ENCODE assay signal across 9 cellular contexts in the genomic region with DNA sequence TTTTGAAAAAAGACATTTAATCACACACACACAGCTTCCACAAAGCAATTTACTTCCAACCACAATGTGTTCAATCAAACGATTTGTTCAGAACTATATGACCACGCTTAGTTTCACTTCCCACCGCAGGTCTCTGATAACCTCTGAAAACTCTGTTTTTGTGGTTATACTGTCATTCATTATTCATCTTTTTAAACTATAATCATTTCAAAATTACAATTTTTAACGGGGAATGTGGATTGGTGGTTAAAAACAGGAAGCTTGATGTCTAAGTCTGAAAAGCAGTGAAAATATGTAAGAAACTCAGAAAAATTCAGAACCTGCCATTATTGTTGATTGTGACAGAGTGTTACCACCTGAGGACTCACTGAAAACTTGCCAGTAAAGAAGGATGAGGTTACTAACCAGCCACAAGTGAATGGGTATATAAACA. TPM values are rescaled to one million over a fixed set of nuclear protein-coding genes. Genes with fewer than 3 reads are reported as not detected.
DNase-seq lines count a peak whose midpoint lies in the region; ATAC-seq, FAIRE-seq and TF ChIP-seq lines count a peak whose summit lies in the region.
"Had no signal": no experiment of that assay in that cellular context is flagged by ENCODE, and none has a peak within 500 bp of the region (broad histone marks: within the 10 kb centered on the region; RNA-seq: fewer than 3 reads in every experiment).

No MANE protein-coding gene starts in this region.

- H2AFZ ChIP-seq in GM23248 = no peak overlapping the region

- no peaks in the 10 kb centered on the region for H3K9me3 ChIP-seq in upper lobe of left lung
- H3K9me3 ChIP-seq in GM23248 (ENCODE audit: low read depth) = no peaks in the 10 kb centered on the region

- H3K27ac ChIP-seq in upper lobe of left lung = no peak overlapping the region
- no peak overlapping the region for H3K27ac ChIP-seq in GM23248

- no peaks in the 10 kb centered on the region for H3K4me1 ChIP-seq in upper lobe of left lung
- H3K4me1 ChIP-seq in GM23248 (ENCODE audit: insufficient read depth) = no peaks in the 10 kb centered on the region

- peak overlapping the region; percentile 70 for H3K27ac Mint-ChIP-seq in activated T-cell treated with anti-CD3 and anti-CD28 coated beads, Interleukin-2, amount 50 U/mL, for 24 hours

- intact Hi-C loops in posterior vena cava (cut with DNase I) = no loop called here

- in situ Hi-C loops in GM23248 (cut with MboI) = no loop called here

- H3K36me3 ChIP-seq in upper lobe of left lung = no peaks in the 10 kb centered on the region
- no peaks in the 10 kb centered on the region for H3K36me3 ChIP-seq in GM23248 (ENCODE audit: low read depth)

- TF ChIP-seq CTCF in upper lobe of left lung (IDR thresholded peaks at IDR 0.05) = no peak

- H3F3A ChIP-seq in GM23248 (ENCODE audit: insufficient read depth) = no peaks in the 10 kb centered on the region

- H3K9me2 ChIP-seq in GM23248 (ENCODE audit: insufficient read depth) = no peaks in the 10 kb centered on the region

- TF ChIP-seq EP300 in upper lobe of left lung (IDR thresholded peaks at IDR 0.05) = no peak

- H3K79me2 ChIP-seq in GM23248 (ENCODE audit: insufficient read depth) = no peaks in the 10 kb centered on the region

- H3K4me1 Mint-ChIP-seq in activated T-cell treated with anti-CD3 and anti-CD28 coated beads, Interleukin-2, amount 50 U/mL, for 24 hours (ENCODE audit: low read depth) = peaks cover 31% of the 10 kb centered on the region

- no peaks in the 10 kb centered on the region for H3K9me3 Mint-ChIP-seq in activated T-cell treated with anti-CD3 and anti-CD28 coated beads, Interleukin-2, amount 50 U/mL, for 24 hours

- ATAC-seq in GM21360 (IDR thresholded peaks at IDR 0.05; ENCODE audit: unreplicated experiment) = peak; percentile 76
- ATAC-seq in upper lobe of left lung (ENCODE audit: low FRiP score in 2 of 2) = no peak
- ATAC-seq: Panc1 had no signal

- no peaks in the 10 kb centered on the region for H4K20me1 ChIP-seq in GM23248 (ENCODE audit: insufficient read depth)

- peaks cover 90% of the 10 kb centered on the region for H3K27me3 Mint-ChIP-seq in activated T-cell treated with anti-CD3 and anti-CD28 coated beads, Interleukin-2, amount 50 U/mL, for 24 hours

- no peak overlapping the region for H3K9ac ChIP-seq in GM23248

- H3K36me3 Mint-ChIP-seq in activated T-cell treated with anti-CD3 and anti-CD28 coated beads, Interleukin-2, amount 50 U/mL, for 24 hours (ENCODE audit: low read depth) = no peaks in the 10 kb centered on the region

- TF ChIP-seq POLR2A in H54 (IDR thresholded peaks at IDR 0.05; ENCODE audit: low read depth, low read length) = no peak
- no peak for TF ChIP-seq POLR2A in upper lobe of left lung (IDR thresholded peaks at IDR 0.05)

- H3K27me3 ChIP-seq in upper lobe of left lung = no peaks in the 10 kb centered on the region
- peaks cover 9% of the 10 kb centered on the region; the same call in 1 of the 2 replicates for H3K27me3 ChIP-seq in GM23248 (replicated peaks; ENCODE audit: insufficient read depth)

- H3K4me3 ChIP-seq in Jurkat, Clone E6-1 (ENCODE audit: low read length) = no peak overlapping the region
- H3K4me3 ChIP-seq in upper lobe of left lung (no peak overlapping the region), GM23248 (no peak overlapping the region)

- WGBS in upper lobe of left lung, 2 donors = 51 to 62% methylated on average over 4 of the region's 4 CpGs
- WGBS in GM23248 (ENCODE audit: low coverage in 1 of 2, low lambda C conversion rate in 2 of 2, missing lambda C conversion rate in 2 of 2), 2 experiments = 88 to 90% methylated on average over 4 of the region's 4 CpGs

- peak; percentile 92 for DNase-seq in Jurkat, Clone E6-1 (ENCODE audit: low read depth, low spot score)
- no peak for DNase-seq in activated T-cell treated with anti-CD3 and anti-CD28 coated beads, Interleukin-2, amount 50 U/mL, for 24 hours
- peak; percentile 35 for DNase-seq in stimulated activated CD8-positive, alpha-beta memory T cell treated with anti-CD3 and anti-CD28 coated beads, Interleukin-4, amount 100 ng/mL, for 24 hours (ENCODE audit: low read depth)
- DNase-seq in H54 (ENCODE audit: insufficient read length, low spot score) (no peak), upper lobe of left lung (no peak), GM23248 (no peak), posterior vena cava (ENCODE audit: low spot score) (no peak)

- no peak overlapping the region for H3K4me3 Mint-ChIP-seq in activated T-cell treated with anti-CD3 and anti-CD28 coated beads, Interleukin-2, amount 50 U/mL, for 24 hours

- no peak for FAIRE-seq in H54 (lab: Jason Lieb, UNC)

- no peak overlapping the region for H3K4me2 ChIP-seq in GM23248 (ENCODE audit: unreplicated experiment)

RNA-seq across cellular contexts. Expression of a gene that starts 12.7 kb away (rescaled TPM):
- not detected for polyA plus RNA-seq in Jurkat, Clone E6-1 (2012; ENCODE audit: insufficient read depth, insufficient read length)
- total RNA-seq in upper lobe of left lung = not detected
- total RNA-seq in GM23248 (2014; rRNA removed; shearing (Covaris generic)) = not detected in 2 replicates
- polyA plus RNA-seq in GM23248 (2016; fragmentation: Nextera tagmentation; extraction: Ambion mirVana) = not detected in 2 replicates
- total RNA-seq in posterior vena cava = not detected

RNA-seq across cellular contexts. Expression of a gene that starts 39.9 kb away (rescaled TPM):
- polyA plus RNA-seq in Jurkat, Clone E6-1 (2012; ENCODE audit: insufficient read depth, insufficient read length) = not detected
- total RNA-seq in upper lobe of left lung (under 1 TPM in 2 of 6 donors, not detected in 4; 0.34 to 0.57 TPM), posterior vena cava (under 1 TPM in 1 of 2 donors, not detected in 1; 0.14 TPM)
- total RNA-seq in GM23248 (2014; rRNA removed; shearing (Covaris generic)) = 5.8 and 6.7 TPM in 2 replicates
- 11.0 and 12.3 TPM in 2 replicates for polyA plus RNA-seq in GM23248 (2016; fragmentation: Nextera tagmentation; extraction: Ambion mirVana)

Comparison
In these comparisons a context has a peak if more than half of its experiments do, and no peak if none do; other contexts are left out.
1. DNase-seq: peak in Jurkat, Clone E6-1 (single experiment) and stimulated activated CD8-positive, alpha-beta memory T cell treated with anti-CD3 and anti-CD28 coated beads, Interleukin-4, amount 100 ng/mL, for 24 hours (single experiment); none in activated T-cell treated with anti-CD3 and anti-CD28 coated beads, Interleukin-2, amount 50 U/mL, for 24 hours (single experiment), H54 (single experiment), upper lobe of left lung (0 of 2), GM23248 (single experiment) and posterior vena cava (single experiment).